In the genomic region with DNA sequence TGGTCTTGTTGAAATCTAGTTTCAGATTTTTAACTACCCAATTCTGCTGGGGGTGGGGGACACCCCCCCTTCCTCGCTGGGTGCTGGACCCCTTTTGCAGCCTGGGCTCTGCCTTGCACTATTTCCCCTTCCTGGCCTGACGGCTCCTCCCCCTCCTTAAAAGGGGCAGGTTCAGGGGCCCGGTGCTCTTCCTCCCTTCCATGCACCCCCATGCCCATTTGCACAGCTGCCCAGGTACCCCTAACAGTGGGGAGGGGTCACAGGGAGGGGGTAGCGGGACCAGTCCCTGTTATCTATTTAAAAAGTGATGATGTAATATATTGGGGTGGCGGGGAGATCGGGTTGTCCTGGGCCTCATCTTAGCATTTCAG, we compare ENCODE assay signal across 8 cellular contexts.
DNase-seq lines count a peak whose midpoint lies in the region; ATAC-seq and TF ChIP-seq lines count a peak whose summit lies in the region.

No MANE protein-coding gene starts in this region.

- H3K79me2 ChIP-seq in ACC112 (ENCODE audit: control insufficient read depth, insufficient read depth, low read length, unreplicated experiment) = no peaks in the 10 kb centered on the region

- no peak overlapping the region for H2AFZ ChIP-seq in ACC112 (ENCODE audit: low read length, unreplicated experiment)

- no peaks in the 10 kb centered on the region for H3K9me3 ChIP-seq in mucosa of rectum (ENCODE audit: control insufficient read depth in 2 of 2, low read length in 2 of 2)

- ATAC-seq in HG02870 (IDR thresholded peaks at IDR 0.05; ENCODE audit: unreplicated experiment) (peak; percentile 23), HG03565 (IDR thresholded peaks at IDR 0.05; ENCODE audit: unreplicated experiment) (no peak), GM18519 (IDR thresholded peaks at IDR 0.05; ENCODE audit: low FRiP score, unreplicated experiment) (no peak)

- no peak overlapping the region; the same call in 1 of the 2 replicates for H3K27ac ChIP-seq in ACC112 (ENCODE audit: low read depth, low read length)
- peak overlapping the region; percentile 92 to 93 for H3K27ac ChIP-seq in mucosa of rectum (ENCODE audit: low read depth in 2 of 2, low read length in 2 of 2)

- H3K36me3 ChIP-seq in ACC112 (ENCODE audit: insufficient read depth, low read length) = peaks cover 9% of the 10 kb centered on the region; the same call in 1 of the 2 replicates
- peaks cover 32 to 41% of the 10 kb centered on the region in 2 donors for H3K36me3 ChIP-seq in mucosa of rectum (ENCODE audit: control insufficient read depth in 2 of 2, insufficient read depth in 2 of 2, low read length in 2 of 2)

- DNase-seq in astrocyte of the spinal cord (ENCODE audit: low read depth, low spot score) (no peak), ecto neural progenitor cell (ENCODE audit: low spot score) (no peak)
- no peak for DNase-seq in activated CD4-positive, alpha-beta T cell treated with anti-CD3 and anti-CD28 coated beads for 1 hour

- peak overlapping the region; percentile 52 to 74 for H3K9ac ChIP-seq in mucosa of rectum (ENCODE audit: low read depth in 1 of 2, low read length in 2 of 2)

- in situ Hi-C loops in astrocyte of the spinal cord (cut with HindIII; ENCODE audit: low sequenced_read_pairs) = no loop called here

- no peaks in the 10 kb centered on the region for H3K27me3 ChIP-seq in ACC112 (ENCODE audit: insufficient read depth, low read length)
- no peaks in the 10 kb centered on the region for H3K27me3 ChIP-seq in mucosa of rectum (ENCODE audit: control insufficient read depth in 2 of 2, insufficient read depth in 2 of 2, low read length in 2 of 2)

- no peak for TF ChIP-seq CTCF in astrocyte of the spinal cord (IDR thresholded peaks at IDR 0.05; ENCODE audit: low read depth, low read length)

- H3K4me3 ChIP-seq in ACC112 (ENCODE audit: low read depth, low read length) (peak overlapping the region; percentile 47), astrocyte of the spinal cord (ENCODE audit: low read depth, low read length) (peak overlapping the region; percentile 23), mucosa of rectum (ENCODE audit: low read length in 2 of 2) (peak overlapping the region; percentile 36 to 59)

- H3K4me1 ChIP-seq in ACC112 (ENCODE audit: control insufficient read depth, insufficient read depth, low read length, unreplicated experiment) (peaks cover 28% of the 10 kb centered on the region), mucosa of rectum (ENCODE audit: control insufficient read depth in 2 of 2, insufficient read depth in 2 of 2, low read length in 2 of 2) (peaks cover 31 to 37% of the 10 kb centered on the region in 2 donors)
